Comparison of ENCODE assay signal across 8 cellular contexts in genomic region chr3:47163990-47164848, GRCh38. TPM values are rescaled to one million over a fixed set of nuclear protein-coding genes. Genes with fewer than 3 reads are reported as not detected.
A peak's percentile ranks its signal among the peaks of the same experiment; 100 is the strongest.
DNase-seq lines count a peak whose midpoint lies in the region; ATAC-seq and TF ChIP-seq lines count a peak whose summit lies in the region.

Gene SETD2 (minus strand): TSS chr3:47164113. CDS start chr3:47163924, 189 bp downstream.

- CTCF ChIA-PET in activated naive CD4-positive, alpha-beta T cell treated with anti-CD3 and anti-CD28 coated beads for 36 hours (lab: Charles Lee), result interaction anchor here (0.7 to 2.7 kb wide), 13 partner anchors 11 to 623 kb away, joined by 3 to 19 read pairs (median 4); no protein-coding TSS in a partner anchor

- no peak for TF ChIP-seq EP300 in gastroesophageal sphincter (IDR thresholded peaks at IDR 0.05)

- peak within 1 kb of the TSS; percentile 97 for H3K4me2 ChIP-seq in H9 (ENCODE audit: insufficient read depth, insufficient read length, low read length)

- H4K8ac ChIP-seq in H9 (replicated peaks; ENCODE audit: insufficient read length, low read depth, low read length), result no peak within 1 kb of the TSS

- H3K79me2 ChIP-seq in H9 (ENCODE audit: insufficient read depth, low read length), result peaks cover 41% of the 10 kb centered on the region

- H4K91ac ChIP-seq in H9 (ENCODE audit: insufficient read length, low read depth, low read length), result no peak within 1 kb of the TSS

- no peak within 1 kb of the TSS; the same call in 1 of the 2 replicates for H2BK15ac ChIP-seq in H9 (ENCODE audit: low read depth, low read length)

- H3K4me1 ChIP-seq in H9 (ENCODE audit: insufficient read depth, low read length), result peaks cover 2% of the 10 kb centered on the region; the same call in 1 of the 2 replicates
- peaks cover 15 to 59% (median 38%) of the 10 kb centered on the region in 3 donors for H3K4me1 ChIP-seq in gastroesophageal sphincter

- peak within 1 kb of the TSS; percentile 98 for H3K14ac ChIP-seq in H9 (ENCODE audit: insufficient read depth, low read length)

- H3K9me3 ChIP-seq in H9 (ENCODE audit: control insufficient read depth, low read depth, low read length) (no peaks in the 10 kb centered on the region), MG63 (no peaks in the 10 kb centered on the region), gastroesophageal sphincter (no peaks in the 10 kb centered on the region)

- peak within 1 kb of the TSS; percentile 50 for H2BK12ac ChIP-seq in H9 (ENCODE audit: insufficient read length, low read depth, low read length)

- H2AK5ac ChIP-seq in H9 (ENCODE audit: insufficient read length, low read length), result no peak within 1 kb of the TSS

- intact Hi-C loops in activated naive CD4-positive, alpha-beta T cell treated with anti-CD3 and anti-CD28 coated beads for 36 hours (cut with micrococcal nuclease), result loop anchor here (1.0 to 10.0 kb wide), 9 partner anchors 43 to 621 kb away; partner anchors contain the start of genes KIF9, KLHL18, NBEAL2 and SCAP

- peak within 1 kb of the TSS; percentile 72 for H2BK5ac ChIP-seq in H9 (ENCODE audit: insufficient read length, low read length)

- H2BK120ac ChIP-seq in H9 (ENCODE audit: low read depth, low read length, poor library complexity, severe bottlenecking), result peak within 1 kb of the TSS; percentile 77

- H3K36me3 ChIP-seq in MG63 (peaks cover 6% of the 10 kb centered on the region), gastroesophageal sphincter (no peaks in the 10 kb centered on the region)

- WGBS in H9 (ENCODE audit: extremely low coverage, insufficient read length, low lambda C conversion rate), result no CpG with 5 or more reads among the region's 96 CpGs
- 0% methylated on average over 3 to 23 of the region's 96 CpGs for WGBS in gastroesophageal sphincter (ENCODE audit: low coverage in 1 of 2), 2 donors

- H3K23ac ChIP-seq in H9 (ENCODE audit: insufficient read length, low read depth, low read length), result no peak within 1 kb of the TSS

- peaks cover 9% of the 10 kb centered on the region for H3K79me1 ChIP-seq in H9 (ENCODE audit: insufficient read depth, low read depth, low read length, poor library complexity, severe bottlenecking)

- H3K4me3 Mint-ChIP-seq in H9, result peak within 1 kb of the TSS; percentile 94 to 99
- H3K4me3 Mint-ChIP-seq in activated naive CD4-positive, alpha-beta T cell treated with anti-CD3 and anti-CD28 coated beads for 36 hours, result peak within 1 kb of the TSS; percentile 96

- H3K27ac ChIP-seq in H9 (ENCODE audit: insufficient read length, low read depth, low read length), result peak within 1 kb of the TSS; percentile 89
- peak within 1 kb of the TSS; percentile 95 to 99 (median 98) for H3K27ac ChIP-seq in gastroesophageal sphincter
- H3K27ac ChIP-seq in substantia nigra (ENCODE audit: low read depth, low read length, poor library complexity, severe bottlenecking), result peak within 1 kb of the TSS; percentile 90

- peak; percentile 54 to 67 for TF ChIP-seq POLR2A in gastroesophageal sphincter (IDR thresholded peaks at IDR 0.05)

- peak within 1 kb of the TSS; percentile 99 for H3K9ac ChIP-seq in H9 (ENCODE audit: extremely low read depth, insufficient read length, low read length)

- peaks cover 13% of the 10 kb centered on the region for H3K23me2 ChIP-seq in H9 (ENCODE audit: insufficient read length, low read depth, low read length, poor library complexity, severe bottlenecking)

- H3T11ph ChIP-seq in H9 (ENCODE audit: low read length), result no peak within 1 kb of the TSS

- H3K27ac Mint-ChIP-seq in H9, result peak within 1 kb of the TSS; percentile 98 to 99 (median 98)
- peak within 1 kb of the TSS; percentile 98 for H3K27ac Mint-ChIP-seq in activated naive CD4-positive, alpha-beta T cell treated with anti-CD3 and anti-CD28 coated beads for 36 hours

- no peaks in the 10 kb centered on the region for H3K27me3 ChIP-seq in H9 (ENCODE audit: insufficient read depth, low read length)
- H3K27me3 ChIP-seq in MG63, result no peaks in the 10 kb centered on the region
- H3K27me3 ChIP-seq in gastroesophageal sphincter, result no peaks in the 10 kb centered on the region

- peak within 1 kb of the TSS; percentile 99 for H2BK20ac ChIP-seq in H9 (ENCODE audit: low read depth, low read length, poor library complexity, severe bottlenecking)

- DNase-seq in GM04503 (ENCODE audit: low read depth) (peak; percentile 56), H9 (peak; percentile 90), MG63 (peak; percentile 95), SK-N-DZ (ENCODE audit: low spot score) (peak; percentile 91), non-pigmented ciliary epithelial cell (ENCODE audit: low read depth) (peak; percentile 41), substantia nigra (lab: John Stamatoyannopoulos, UW) (peak; percentile 35 to 95 (median 88))
- DNase-seq in activated naive CD4-positive, alpha-beta T cell treated with anti-CD3 and anti-CD28 coated beads for 36 hours, result peak; percentile 87

- H3K4ac ChIP-seq in H9 (ENCODE audit: low read depth, low read length), result peak within 1 kb of the TSS; percentile 89

- no peaks in the 10 kb centered on the region for H3K27me3 Mint-ChIP-seq in H9 (ENCODE audit: low read depth)
- H3K27me3 Mint-ChIP-seq in activated naive CD4-positive, alpha-beta T cell treated with anti-CD3 and anti-CD28 coated beads for 36 hours (ENCODE audit: low read depth), result no peaks in the 10 kb centered on the region

- no peaks in the 10 kb centered on the region for H4K20me1 ChIP-seq in H9 (ENCODE audit: control insufficient read depth, insufficient read depth, insufficient read length)

- H3K56ac ChIP-seq in H9 (ENCODE audit: insufficient read length, low read depth, low read length), result no peak within 1 kb of the TSS

- no peak within 1 kb of the TSS for H4K5ac ChIP-seq in H9 (ENCODE audit: insufficient read length, low read depth, low read length)

- H3K36me3 Mint-ChIP-seq in H9 (ENCODE audit: insufficient read depth in 1 of 3, low read depth in 3 of 3), result peaks cover 0 to 9% (median 4%) of the 10 kb centered on the region in 3 experiments; a peak in 6 of 7 replicates
- peaks cover 7% of the 10 kb centered on the region for H3K36me3 Mint-ChIP-seq in activated naive CD4-positive, alpha-beta T cell treated with anti-CD3 and anti-CD28 coated beads for 36 hours (ENCODE audit: low read depth)

- H2AFZ ChIP-seq in H9 (ENCODE audit: low read length), result peak within 1 kb of the TSS; percentile 73

- peaks cover 0 to 2% of the 10 kb centered on the region in 2 experiments; a peak in 1 of 5 replicates for H3K9me3 Mint-ChIP-seq in H9
- H3K9me3 Mint-ChIP-seq in activated naive CD4-positive, alpha-beta T cell treated with anti-CD3 and anti-CD28 coated beads for 36 hours, result no peaks in the 10 kb centered on the region

- peak within 1 kb of the TSS; percentile 93 for H3K18ac ChIP-seq in H9 (ENCODE audit: insufficient read length, low read depth, low read length)

- TF ChIP-seq CTCF in H9 (conservative IDR thresholded peaks at IDR 0.05), result peak; percentile 42; the same call in 2 of the 3 replicates
- TF ChIP-seq CTCF in gastroesophageal sphincter (IDR thresholded peaks at IDR 0.05), result peak in 3 of 4 experiments; percentile 42 to 65 (median 58)

- H3K4me1 Mint-ChIP-seq in H9, result peaks cover 32 to 41% of the 10 kb centered on the region in 2 experiments
- H3K4me1 Mint-ChIP-seq in activated naive CD4-positive, alpha-beta T cell treated with anti-CD3 and anti-CD28 coated beads for 36 hours (ENCODE audit: low read depth), result peaks cover 43% of the 10 kb centered on the region

- H3K4me3 ChIP-seq in MG63, result peak within 1 kb of the TSS; percentile 90
- H3K4me3 ChIP-seq in gastroesophageal sphincter, result peak within 1 kb of the TSS; percentile 60 to 97

- peak; percentile 97 for ATAC-seq in gastroesophageal sphincter

RNA-seq across cellular contexts. Expression of gene SETD2, which starts in this region (rescaled TPM):
- 57.4 and 60.8 TPM in 2 replicates for total RNA-seq in H9 (2021)
- total RNA-seq in MG63 (2014; rRNA removed; shearing (Covaris generic); ENCODE audit: low replicate concordance), result 8.1 and 13.0 TPM in 2 replicates
- 15.7 and 17.2 TPM in 2 replicates for polyA plus RNA-seq in SK-N-DZ (2014; cell fraction: cytosol; rRNA removed)
- polyA plus RNA-seq in SK-N-DZ (2014; cell fraction: nucleus; rRNA removed), result 12.6 and 18.2 TPM in 2 replicates
- 10 to 100 TPM; 27.7 to 28.1 TPM for total RNA-seq in activated naive CD4-positive, alpha-beta T cell treated with anti-CD3 and anti-CD28 coated beads for 36 hours
- 10 to 100 TPM; 54.0 to 70.2 (median 58.5) TPM for total RNA-seq in gastroesophageal sphincter

Comparison
In these comparisons a context has a peak if more than half of its experiments do, and no peak if none do; other contexts are left out.
1. Peak in every context shown above with its lines: DNase-seq, ATAC-seq, H3K4me3 ChIP-seq and H3K27ac ChIP-seq.
2. DNase-seq: peak in every context shown above with its lines; median percentile 95 in MG63; 91 in SK-N-DZ; 90 in H9; 88 in substantia nigra; 87 in activated naive CD4-positive, alpha-beta T cell treated with anti-CD3 and anti-CD28 coated beads for 36 hours; 56 in GM04503; 41 in non-pigmented ciliary epithelial cell.